Comparison of ENCODE assay signal across 8 cellular contexts in the genomic region with DNA sequence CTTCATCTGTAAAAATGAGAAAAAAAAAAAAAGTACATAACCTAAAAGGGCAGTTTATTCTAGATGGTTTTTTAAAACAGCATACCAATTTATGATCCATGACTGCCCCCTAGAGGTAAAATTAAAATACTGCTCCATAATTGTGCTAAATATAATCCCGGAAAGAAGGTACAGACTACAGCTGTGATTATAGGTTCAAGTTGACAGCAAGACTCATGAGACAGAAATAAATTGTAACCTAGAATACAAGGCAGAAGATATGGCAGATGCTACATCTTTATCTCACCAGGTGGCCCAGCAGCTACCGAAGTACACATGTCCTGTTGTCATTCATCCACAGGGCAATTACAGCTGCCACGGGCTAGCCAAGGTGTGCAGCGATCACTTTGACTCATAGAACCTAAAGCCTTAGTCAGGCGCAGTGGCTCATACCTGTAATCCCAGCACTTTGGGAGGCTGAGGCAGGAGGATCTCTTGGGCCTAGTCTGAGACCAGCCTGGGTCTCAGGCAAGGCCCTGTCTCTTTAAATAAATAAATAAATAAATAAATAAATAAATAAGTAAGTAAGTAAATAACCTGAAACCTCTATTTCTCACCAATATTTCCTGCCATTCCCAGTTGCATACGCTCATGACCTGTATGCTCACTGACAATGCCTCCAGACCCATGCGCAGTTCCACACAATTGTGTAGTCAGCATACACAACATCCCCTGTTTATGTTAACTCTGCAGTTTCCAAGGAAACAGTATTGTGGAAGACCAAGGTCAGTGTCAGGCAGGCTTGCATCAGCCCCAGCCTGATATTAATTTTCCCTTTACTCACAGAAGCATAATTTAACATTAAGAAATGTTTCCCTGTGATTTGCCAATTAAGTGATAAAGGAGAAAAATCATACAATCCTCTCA. TPM values are rescaled to one million over a fixed set of nuclear protein-coding genes. Genes with fewer than 3 reads are reported as not detected.
DNase-seq lines count a peak whose midpoint lies in the region; ATAC-seq and TF ChIP-seq lines count a peak whose summit lies in the region.

No MANE protein-coding gene starts in this region.

- H3K27ac ChIP-seq in body of pancreas (peak overlapping the region in 1 of 4 donors; percentile 13), thoracic aorta (no peak overlapping the region)

- no peak for TF ChIP-seq POLR2A in body of pancreas (IDR thresholded peaks at IDR 0.05)

- DNase-seq in COLO829 (ENCODE audit: low spot score) (peak; percentile 54), HPDE6-E6E7 (ENCODE audit: extremely low spot score) (peak; percentile 36), NCI-H69 (lab: John Stamatoyannopoulos, UW) (peak; percentile 81), body of pancreas (peak; percentile 17 to 32 (median 27)), islet precursor cell (peak; percentile 52), thoracic aorta (ENCODE audit: low spot score) (no peak)
- DNase-seq in stimulated activated naive CD4-positive, alpha-beta T cell treated with Interleukin-2 at 50 U/mL for 16 hours (lab: John Stamatoyannopoulos, UW), result no peak

- WGBS in body of pancreas, 2 donors, result 30 to 38% methylated on average over 7 of the region's 7 CpGs

- H3K4me1 ChIP-seq in body of pancreas, result no peaks in the 10 kb centered on the region
- no peaks in the 10 kb centered on the region for H3K4me1 ChIP-seq in thoracic aorta (ENCODE audit: control insufficient read depth in 1 of 2, low read depth in 2 of 2)

- TF ChIP-seq CTCF in body of pancreas (IDR thresholded peaks at IDR 0.05) (peak; percentile 42 to 93 (median 91)), thoracic aorta (IDR thresholded peaks at IDR 0.05) (peak; percentile 65)

- intact Hi-C loops in body of pancreas (cut with DNase I), result no loop called here

- ATAC-seq in body of pancreas (peak; percentile 93), thoracic aorta (ENCODE audit: insufficient number of reproducible peaks, low FRiP score, low read depth) (no peak), HG03571 (IDR thresholded peaks at IDR 0.05; ENCODE audit: unreplicated experiment) (no peak)

- H3K27me3 ChIP-seq in body of pancreas (no peaks in the 10 kb centered on the region), thoracic aorta (replicated peaks; ENCODE audit: insufficient read depth) (no peaks in the 10 kb centered on the region)

- H3K9me3 ChIP-seq in body of pancreas (no peaks in the 10 kb centered on the region), thoracic aorta (no peaks in the 10 kb centered on the region)

- H3K36me3 ChIP-seq in body of pancreas (replicated peaks in 1 of 2; ENCODE audit: insufficient read depth in 1 of 2, low read depth in 2 of 2) (no peaks in the 10 kb centered on the region), thoracic aorta (no peaks in the 10 kb centered on the region)

- no peak overlapping the region for H3K4me3 ChIP-seq in body of pancreas
- H3K4me3 ChIP-seq in thoracic aorta, result no peak overlapping the region

RNA-seq across cellular contexts. Expression of a gene that starts 18.3 kb away (rescaled TPM):
- total RNA-seq in body of pancreas (10 to 100 TPM; 25.9 to 33.6 TPM), thoracic aorta (10 to 100 TPM; 30.4 to 53.9 TPM)

RNA-seq across cellular contexts. Expression of a gene that starts 29.1 kb away (rescaled TPM):
- total RNA-seq in body of pancreas (1 to 10 TPM in 1 of 2 donors, under 1 TPM in 1; 0.66 to 9.1 TPM), thoracic aorta (under 1 TPM in 1 of 2 donors, not detected in 1; 0.35 TPM)

RNA-seq across cellular contexts. Expression of a gene that starts 48.4 kb away (rescaled TPM):
- total RNA-seq in body of pancreas (1 to 10 TPM; 2.3 to 3.1 TPM), thoracic aorta (1 to 10 TPM in 1 of 2 donors, not detected in 1; 2.8 TPM)

RNA-seq across cellular contexts. Expression of a gene that starts 50.8 kb away (rescaled TPM):
- 1 to 10 TPM; 2.6 to 4.6 TPM for total RNA-seq in body of pancreas
- total RNA-seq in thoracic aorta, result 1 to 10 TPM; 3.4 to 4.1 TPM

Comparison
In these comparisons a context has a peak if more than half of its experiments do, and no peak if none do; other contexts are left out.
1. DNase-seq: peak in COLO829 (single experiment), HPDE6-E6E7 (single experiment), NCI-H69 (single experiment), body of pancreas (4 of 4) and islet precursor cell (single experiment); none in thoracic aorta (single experiment) and stimulated activated naive CD4-positive, alpha-beta T cell treated with Interleukin-2 at 50 U/mL for 16 hours (single experiment).